Comparison of ENCODE assay signal across 8 cellular contexts in the genomic region with DNA sequence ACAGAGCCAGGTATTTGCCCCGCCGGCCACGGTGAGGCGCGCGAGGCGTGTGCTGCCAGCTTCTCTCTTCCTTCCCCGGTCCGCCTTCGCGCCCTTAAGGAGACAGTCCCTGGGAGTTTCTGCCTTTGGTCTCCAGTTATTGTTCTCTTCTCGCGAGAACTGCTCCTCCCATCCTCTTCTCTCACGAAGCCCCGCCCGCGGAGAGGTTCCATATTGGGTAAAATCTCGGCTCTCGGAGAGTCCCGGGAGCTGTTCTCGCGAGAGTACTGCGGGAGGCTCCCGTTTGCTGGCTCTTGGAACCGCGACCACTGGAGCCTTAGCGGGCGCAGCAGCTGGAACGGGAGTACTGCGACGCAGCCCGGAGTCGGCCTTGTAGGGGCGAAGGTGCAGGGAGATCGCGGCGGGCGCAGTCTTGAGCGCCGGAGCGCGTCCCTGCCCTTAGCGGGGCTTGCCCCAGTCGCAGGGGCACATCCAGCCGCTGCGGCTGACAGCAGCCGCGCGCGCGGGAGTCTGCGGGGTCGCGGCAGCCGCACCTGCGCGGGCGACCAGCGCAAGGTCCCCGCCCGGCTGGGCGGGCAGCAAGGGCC. TPM values are rescaled to one million over a fixed set of nuclear protein-coding genes. Genes with fewer than 3 reads are reported as not detected.
DNase-seq lines count a peak whose midpoint lies in the region; ATAC-seq, FAIRE-seq and TF ChIP-seq lines count a peak whose summit lies in the region.

Gene MAPK14, plus strand, starts transcription at position 308 of the 587 bp plus-strand sequence. CDS start 350 bp downstream, outside the sequence.

- H2BK12ac ChIP-seq in H1 (ENCODE audit: low read depth, low read length) (no peak within 1 kb of the TSS; the same call in 1 of the 2 replicates), mesenchymal stem cell (ENCODE audit: low read length in 2 of 2) (peak within 1 kb of the TSS in 1 of 2 experiments; percentile 79)

- H2BK5ac ChIP-seq in H1 (ENCODE audit: low read depth, low read length) (peak within 1 kb of the TSS; percentile 44; the same call in 1 of the 2 replicates), mesenchymal stem cell (ENCODE audit: low read depth, low read length, poor library complexity, severe bottlenecking) (peak within 1 kb of the TSS; percentile 77)

- H2AK5ac ChIP-seq in H1 (ENCODE audit: low read depth, low read length): no peak within 1 kb of the TSS
- H2AK5ac ChIP-seq in mesenchymal stem cell (ENCODE audit: low read length, severe bottlenecking): no peak within 1 kb of the TSS

- FAIRE-seq in H1 (lab: Jason Lieb, UNC): peak; percentile 78

- H3K36me3 ChIP-seq in HUES48 (ENCODE audit: control insufficient read depth, insufficient read depth, low read length) (no peaks in the 10 kb centered on the region), NT2/D1 (ENCODE audit: insufficient read depth, insufficient read length, low read length) (no peaks in the 10 kb centered on the region), H1 (ENCODE audit: control insufficient read depth in 2 of 4, insufficient read depth in 4 of 4, low read length in 3 of 4) (no peaks in the 10 kb centered on the region), mesenchymal stem cell (ENCODE audit: control insufficient read depth in 1 of 2, insufficient read depth in 2 of 2, low read depth in 1 of 2, low read length in 2 of 2) (no peaks in the 10 kb centered on the region)

- peaks cover 39% of the 10 kb centered on the region for H3K4me1 Mint-ChIP-seq in activated CD8-positive, alpha-beta memory T cell treated with anti-CD3 and anti-CD28 coated beads, Interleukin-2, amount 10 ng/mL, durations not matched to agents 7 days and 5 days

- H2BK15ac ChIP-seq in H1 (ENCODE audit: low read length): no peak within 1 kb of the TSS
- H2BK15ac ChIP-seq in mesenchymal stem cell (ENCODE audit: low read depth, poor library complexity, severe bottlenecking): peak within 1 kb of the TSS; percentile 57

- peak within 1 kb of the TSS; percentile 75 for H4K91ac ChIP-seq in H1 (replicated peaks; ENCODE audit: insufficient read length, low read length)
- peak within 1 kb of the TSS; percentile 95 for H4K91ac ChIP-seq in mesenchymal stem cell (ENCODE audit: low read length)

- H3K27me3 Mint-ChIP-seq in activated CD8-positive, alpha-beta memory T cell treated with anti-CD3 and anti-CD28 coated beads, Interleukin-2, amount 10 ng/mL, durations not matched to agents 7 days and 5 days: peaks cover 25% of the 10 kb centered on the region

- H3K79me2 ChIP-seq in H1 (ENCODE audit: control insufficient read depth in 1 of 2, insufficient read depth in 2 of 2, low read length in 2 of 2): peaks cover 0 to 45% of the 10 kb centered on the region in 2 experiments; a peak in 3 of 4 replicates

- H3K23ac ChIP-seq in H1 (ENCODE audit: insufficient read length) (peak within 1 kb of the TSS; percentile 1), mesenchymal stem cell (ENCODE audit: low read length in 2 of 2) (peak within 1 kb of the TSS in 1 of 2 experiments; percentile 98)

- H3K4ac ChIP-seq in H1 (replicated peaks; ENCODE audit: insufficient read length, low read depth, low read length): peak within 1 kb of the TSS; percentile 57
- peak within 1 kb of the TSS; percentile 92 to 97 for H3K4ac ChIP-seq in mesenchymal stem cell (ENCODE audit: low read depth in 1 of 2, low read length in 2 of 2)

- peak within 1 kb of the TSS; percentile 77 to 93 for H3K4me2 ChIP-seq in H1 (ENCODE audit: insufficient read depth in 1 of 2, low read depth in 2 of 2, low read length in 2 of 2)
- H3K4me2 ChIP-seq in mesenchymal stem cell (ENCODE audit: low read length, poor library complexity, severe bottlenecking): peak within 1 kb of the TSS; percentile 81

- H3K18ac ChIP-seq in H1 (ENCODE audit: extremely low read depth, low read length): peak within 1 kb of the TSS; percentile 92; the same call in 1 of the 2 replicates
- H3K18ac ChIP-seq in mesenchymal stem cell (ENCODE audit: low read depth in 1 of 2, low read length in 2 of 2): peak within 1 kb of the TSS; percentile 91 to 94

- CTCF ChIA-PET in activated CD8-positive, alpha-beta memory T cell treated with anti-CD3 and anti-CD28 coated beads, Interleukin-2, amount 10 ng/mL, durations not matched to agents 7 days and 5 days (lab: Charles Lee): interaction anchor here (0.6 to 5.8 kb wide), 45 partner anchors 10 to 359 kb away, joined by 3 to 114 read pairs (median 4); no protein-coding TSS in a partner anchor
- CTCF ChIA-PET in H1 (lab: Charles Lee; ENCODE audit: partially characterized antibody): interaction anchor here (0.7 to 6.1 kb wide), 11 partner anchors 10 to 112 kb away, joined by 3 to 57 read pairs (median 4); no protein-coding TSS in a partner anchor

- H3K9ac ChIP-seq in HUES48 (ENCODE audit: low read depth, low read length): peak within 1 kb of the TSS; percentile 82
- peak within 1 kb of the TSS; percentile 99 for H3K9ac ChIP-seq in NT2/D1 (ENCODE audit: insufficient read length, low read depth)
- peak within 1 kb of the TSS; percentile 80 to 92 (median 86) for H3K9ac ChIP-seq in H1 (replicated peaks in 1 of 4; ENCODE audit: extremely low read depth in 1 of 4, low read depth in 3 of 4, low read length in 3 of 4)
- peak within 1 kb of the TSS; percentile 97 for H3K9ac ChIP-seq in mesenchymal stem cell (ENCODE audit: low read length)

- H4K20me1 ChIP-seq in H1 (replicated peaks in 1 of 2; ENCODE audit: control insufficient read depth in 1 of 2, insufficient read depth in 2 of 2, low read length in 2 of 2): peaks cover 0 to 4% of the 10 kb centered on the region in 2 experiments

- H3K14ac ChIP-seq in H1 (ENCODE audit: insufficient read length): no peak within 1 kb of the TSS
- H3K14ac ChIP-seq in mesenchymal stem cell (ENCODE audit: low read length in 2 of 2): peak within 1 kb of the TSS; percentile 43 to 97

- H4K5ac ChIP-seq in H1 (ENCODE audit: insufficient read length, low read depth, low read length): peak within 1 kb of the TSS; percentile 52

- peak; percentile 85 for ATAC-seq in GM21390 (IDR thresholded peaks at IDR 0.05; ENCODE audit: unreplicated experiment)
- ATAC-seq in activated CD8-positive, alpha-beta memory T cell treated with anti-CD3 and anti-CD28 coated beads, Interleukin-2, amount 10 ng/mL, durations not matched to agents 7 days and 5 days: peak; percentile 92

- WGBS in H1 (ENCODE audit: extremely low coverage in 1 of 2, insufficient coverage in 1 of 2, insufficient read length in 1 of 2, insufficient replicate concordance in 2 of 2, low coverage in 1 of 2, low lambda C conversion rate in 2 of 2, missing lambda C conversion rate in 1 of 2), 2 experiments: 1% methylated on average over 45 of the region's 62 CpGs; no CpG with 5 or more reads in 1 of the 2 experiments
- WGBS in mesenchymal stem cell: under 1% methylated on average over 57 of the region's 62 CpGs

- no peak for TF ChIP-seq EP300 in H1 (IDR thresholded peaks at IDR 0.05; ENCODE audit: borderline replicate concordance in 1 of 2, low read depth in 2 of 2, low read length in 2 of 2)

- peaks cover 4% of the 10 kb centered on the region for H3K79me1 ChIP-seq in H1 (ENCODE audit: low read depth, low read length)
- no peaks in the 10 kb centered on the region for H3K79me1 ChIP-seq in mesenchymal stem cell (replicated peaks; ENCODE audit: low read length, poor library complexity, severe bottlenecking)

- peak within 1 kb of the TSS; percentile 98 for H3K4me3 ChIP-seq in HUES48 (ENCODE audit: low read depth, low read length)
- H3K4me3 ChIP-seq in NT2/D1 (ENCODE audit: insufficient read length, low read depth): peak within 1 kb of the TSS; percentile 98
- peak within 1 kb of the TSS; percentile 91 to 95 (median 93) for H3K4me3 ChIP-seq in H1 (ENCODE audit: extremely low read depth in 1 of 4, insufficient read depth in 2 of 4, low read depth in 3 of 4, low read length in 4 of 4)
- peak within 1 kb of the TSS; percentile 91 to 99 for H3K4me3 ChIP-seq in mesenchymal stem cell (ENCODE audit: insufficient read depth in 1 of 2, low read depth in 1 of 2, low read length in 2 of 2)

- peaks cover 14% of the 10 kb centered on the region for H3K36me3 Mint-ChIP-seq in activated CD8-positive, alpha-beta memory T cell treated with anti-CD3 and anti-CD28 coated beads, Interleukin-2, amount 10 ng/mL, durations not matched to agents 7 days and 5 days

- H3K27ac ChIP-seq in HUES48 (ENCODE audit: low read depth, low read length): peak within 1 kb of the TSS; percentile 86
- H3K27ac ChIP-seq in H1 (ENCODE audit: low read depth, low read length): peak within 1 kb of the TSS; percentile 67; the same call in 1 of the 2 replicates
- H3K27ac ChIP-seq in mesenchymal stem cell (ENCODE audit: low read length, poor library complexity, severe bottlenecking): peak within 1 kb of the TSS; percentile 75

- H2AFZ ChIP-seq in H1 (ENCODE audit: low read length) (no peak within 1 kb of the TSS; the same call in 1 of the 2 replicates), mesenchymal stem cell (ENCODE audit: low read depth, low read length) (peak within 1 kb of the TSS; percentile 33)

- no peaks in the 10 kb centered on the region for H3K9me3 Mint-ChIP-seq in activated CD8-positive, alpha-beta memory T cell treated with anti-CD3 and anti-CD28 coated beads, Interleukin-2, amount 10 ng/mL, durations not matched to agents 7 days and 5 days (ENCODE audit: low read depth)

- H4K8ac ChIP-seq in H1 (ENCODE audit: extremely low read depth, insufficient read depth, low read length) (peak within 1 kb of the TSS; percentile 93), mesenchymal stem cell (ENCODE audit: low read length) (peak within 1 kb of the TSS; percentile 85)

- H3K27ac Mint-ChIP-seq in activated CD8-positive, alpha-beta memory T cell treated with anti-CD3 and anti-CD28 coated beads, Interleukin-2, amount 10 ng/mL, durations not matched to agents 7 days and 5 days: peak within 1 kb of the TSS; percentile 93

- peak; percentile 89 to 94 for TF ChIP-seq POLR2A in H1 (IDR thresholded peaks at IDR 0.05; ENCODE audit: control extremely low read depth in 1 of 2, low read depth in 2 of 2, low read length in 2 of 2)

- H3K27me3 ChIP-seq in HUES48 (ENCODE audit: control insufficient read depth, insufficient read depth, low read length) (peaks cover 11% of the 10 kb centered on the region; the same call in 1 of the 2 replicates), NT2/D1 (ENCODE audit: insufficient read depth, insufficient read length) (no peaks in the 10 kb centered on the region), H1 (replicated peaks in 1 of 4; ENCODE audit: control insufficient read depth in 3 of 4, extremely low read depth in 1 of 4, insufficient read depth in 3 of 4, low read length in 3 of 4) (no peaks in the 10 kb centered on the region), mesenchymal stem cell (ENCODE audit: control insufficient read depth in 1 of 2, insufficient read depth in 1 of 2, low read length in 2 of 2) (no peaks in the 10 kb centered on the region)

- H2BK120ac ChIP-seq in H1 (replicated peaks; ENCODE audit: low read depth, low read length) (peak within 1 kb of the TSS; percentile 21), mesenchymal stem cell (ENCODE audit: low read depth, low read length) (peak within 1 kb of the TSS; percentile 21)

- peak within 1 kb of the TSS; percentile 93 for H3K4me3 Mint-ChIP-seq in activated CD8-positive, alpha-beta memory T cell treated with anti-CD3 and anti-CD28 coated beads, Interleukin-2, amount 10 ng/mL, durations not matched to agents 7 days and 5 days

- H3K23me2 ChIP-seq in H1 (ENCODE audit: low read depth, low read length): peaks cover 15% of the 10 kb centered on the region

- DNase-seq in D341Med (ENCODE audit: low spot score): peak; percentile 94
- DNase-seq in NT2/D1 (ENCODE audit: low read depth, low spot score): peak; percentile 98
- DNase-seq in activated CD8-positive, alpha-beta memory T cell treated with anti-CD3 and anti-CD28 coated beads, Interleukin-2, amount 10 ng/mL, durations not matched to agents 7 days and 5 days: peak; percentile 99
- DNase-seq in H1 (ENCODE audit: low read depth in 1 of 2, low spot score in 2 of 2): peak; percentile 97 to 98
- DNase-seq in mesenchymal stem cell: peak; percentile 100
- peak; percentile 92 for DNase-seq in stimulated activated CD8-positive, alpha-beta memory T cell treated with anti-CD3 and anti-CD28 coated beads, Interleukin-12 subunit alpha, Interleukin-12 subunit beta, amount 100 ng/mL, for 4 hours (ENCODE audit: low read depth)

- H3K9me3 ChIP-seq in HUES48 (ENCODE audit: control insufficient read depth, insufficient read depth, low read length): no peaks in the 10 kb centered on the region
- H3K9me3 ChIP-seq in NT2/D1 (ENCODE audit: insufficient read depth, low read length): no peaks in the 10 kb centered on the region
- H3K9me3 ChIP-seq in H1 (ENCODE audit: insufficient read depth in 2 of 2, low read depth in 1 of 2, low read length in 1 of 2): no peaks in the 10 kb centered on the region
- H3K9me3 ChIP-seq in mesenchymal stem cell (ENCODE audit: control insufficient read depth, low read length): no peaks in the 10 kb centered on the region

- H3K4me1 ChIP-seq in HUES48 (ENCODE audit: control insufficient read depth, insufficient read depth, low read length) (peaks cover 36% of the 10 kb centered on the region), NT2/D1 (ENCODE audit: insufficient read depth, insufficient read length) (peaks cover 8% of the 10 kb centered on the region), H1 (replicated peaks in 1 of 4; ENCODE audit: control insufficient read depth in 3 of 4, insufficient read depth in 4 of 4, low read length in 3 of 4) (peaks cover 0 to 19% (median 13%) of the 10 kb centered on the region in 4 experiments; a peak in 5 of 7 replicates), mesenchymal stem cell (ENCODE audit: control insufficient read depth, insufficient read depth, low read depth, low read length) (peaks cover 5% of the 10 kb centered on the region)

- no peak within 1 kb of the TSS for H2BK20ac ChIP-seq in H1 (ENCODE audit: low read length)

- TF ChIP-seq CTCF in H1 (IDR thresholded peaks at IDR 0.05; ENCODE audit: control extremely low read depth in 1 of 3, insufficient read depth in 1 of 3, low read depth in 1 of 3, low read length in 3 of 3): peak; percentile 68 to 88 (median 86)

- peak; percentile 79 to 81 for TF ChIP-seq RAD21 in H1 (IDR thresholded peaks at IDR 0.05 in 1 of 2, conservative IDR thresholded peaks at IDR 0.05 in 1 of 2; ENCODE audit: low read depth in 2 of 2, low read length in 2 of 2)

- POLR2A ChIA-PET in H1 (lab: Charles Lee; ENCODE audit: partially characterized antibody): interaction anchor here (0.6 to 2.4 kb wide), 24 partner anchors 9 to 530 kb away, joined by 3 to 13 read pairs (median 4); partner anchors contain the start of genes BRPF3 and SRPK1

- H3K56ac ChIP-seq in H1 (replicated peaks; ENCODE audit: insufficient read length, low read depth, low read length): peak within 1 kb of the TSS; percentile 17

RNA-seq across cellular contexts. Expression of gene MAPK14, which starts in this region (rescaled TPM):
- total RNA-seq in activated CD8-positive, alpha-beta memory T cell treated with anti-CD3 and anti-CD28 coated beads, Interleukin-2, amount 10 ng/mL, durations not matched to agents 7 days and 5 days: 10 to 100 TPM; 52.8 to 65.7 TPM
- 33.2 and 39.3 TPM in 2 replicates for total RNA-seq in H1 (2021; fragmentation: NEBNext Ultra II Directional; extraction: Animal tissue kit (Norgen Biotek cat#: 25700))
- polyA plus RNA-seq in H1 (2011; rRNA removed): 15.9 and 18.1 TPM in 2 replicates
- 20.6 TPM for polyA plus RNA-seq in H1 (2011; cell fraction: cytosol; rRNA removed)
- polyA plus RNA-seq in H1 (2011; cell fraction: nucleus; rRNA removed): 18.1 TPM
- polyA plus RNA-seq in H1 (2012, experiment 1 of 2): 20.5 to 29.3 TPM (median 23.2 TPM) in 4 replicates
- polyA plus RNA-seq in H1 (2012, experiment 2 of 2): 5.6 TPM
- 14.8 TPM for polyA plus RNA-seq in H1 (2013, experiment 1 of 2)
- polyA plus RNA-seq in H1 (2013, experiment 2 of 2): 14.9 TPM
- 49.4 and 84.0 TPM in 2 replicates for polyA minus RNA-seq in H1 (2011; rRNA and poly(A)+ RNA removed)
- polyA minus RNA-seq in H1 (2011; cell fraction: cytosol; rRNA and poly(A)+ RNA removed): 31.4 TPM
- polyA minus RNA-seq in H1 (2011; cell fraction: nucleus; rRNA and poly(A)+ RNA removed): 59.9 TPM
- 22.9 TPM for polyA plus RNA-seq in mesenchymal stem cell (2013, experiment 1 of 2)
- polyA plus RNA-seq in mesenchymal stem cell (2013, experiment 2 of 2): 23.1 TPM

Comparison
In these comparisons a context has a peak if more than half of its experiments do, and no peak if none do; other contexts are left out.
1. Peak in every context shown above with its lines: DNase-seq, ATAC-seq, H3K4me3 ChIP-seq and H3K27ac ChIP-seq.